ENCODE assay signal across 8 cellular contexts in genomic region chr6:145735356-145736165, GRCh38. TPM values are rescaled to one million over a fixed set of nuclear protein-coding genes. Genes with fewer than 3 reads are reported as not detected.
A peak's percentile ranks its signal among the peaks of the same experiment; 100 is the strongest.
DNase-seq lines count a peak whose midpoint lies in the region; ATAC-seq and TF ChIP-seq lines count a peak whose summit lies in the region.

TSS of gene EPM2A (minus strand) at chr6:145735520. CDS start at chr6:145735498, 22 bp downstream.

- H3K4me1 ChIP-seq in HUES48 (ENCODE audit: control insufficient read depth, insufficient read depth, low read length) (peaks cover 16% of the 10 kb centered on the region), Peyer's patch (peaks cover 0 to 5% (median 0%) of the 10 kb centered on the region in 4 donors), stomach (peaks cover 0 to 38% (median 17%) of the 10 kb centered on the region in 4 donors)

- H3K27me3 ChIP-seq in HUES48 (ENCODE audit: control insufficient read depth, insufficient read depth, low read length) (no peaks in the 10 kb centered on the region), Peyer's patch (no peaks in the 10 kb centered on the region), stomach (no peaks in the 10 kb centered on the region)

- ATAC-seq in GM21423 (IDR thresholded peaks at IDR 0.05; ENCODE audit: unreplicated experiment), result peak; percentile 64
- peak; percentile 84 to 89 for ATAC-seq in natural killer cell treated with Interleukin-12 subunit alpha and Interleukin-12 subunit beta and Interleukin-15 and Interleukin-18, amount 100 ng/mL, for 72 hours

- TF ChIP-seq POLR2A in Peyer's patch (IDR thresholded peaks at IDR 0.05), result peak; percentile 38 to 75
- no peak for TF ChIP-seq POLR2A in stomach (IDR thresholded peaks at IDR 0.05)

- peak within 1 kb of the TSS; percentile 90 to 91 for H3K27ac Mint-ChIP-seq in natural killer cell treated with Interleukin-12 subunit alpha and Interleukin-12 subunit beta and Interleukin-15 and Interleukin-18, amount 100 ng/mL, for 72 hours

- 0 to 1% (median 1%) methylated on average over 25 to 69 of the region's 69 CpGs for WGBS in stomach, 5 donors

- no peaks in the 10 kb centered on the region for H3K36me3 Mint-ChIP-seq in natural killer cell treated with Interleukin-12 subunit alpha and Interleukin-12 subunit beta and Interleukin-15 and Interleukin-18, amount 100 ng/mL, for 72 hours

- no peak for TF ChIP-seq EP300 in stomach (IDR thresholded peaks at IDR 0.05)

- H3K4me3 ChIP-seq in HUES48 (ENCODE audit: low read depth, low read length), result peak within 1 kb of the TSS; percentile 74
- peak within 1 kb of the TSS; percentile 64 to 86 (median 70) for H3K4me3 ChIP-seq in Peyer's patch
- H3K4me3 ChIP-seq in stomach, result peak within 1 kb of the TSS; percentile 59 to 71 (median 70)

- no peaks in the 10 kb centered on the region for H3K9me3 Mint-ChIP-seq in natural killer cell treated with Interleukin-12 subunit alpha and Interleukin-12 subunit beta and Interleukin-15 and Interleukin-18, amount 100 ng/mL, for 72 hours

- intact Hi-C loops in stomach (cut with DNase I; ENCODE audit: low total_unique reads), result no loop called here

- H3K9me3 ChIP-seq in HUES48 (ENCODE audit: control insufficient read depth, insufficient read depth, low read length) (no peaks in the 10 kb centered on the region), Peyer's patch (no peaks in the 10 kb centered on the region), stomach (no peaks in the 10 kb centered on the region)

- peak within 1 kb of the TSS; percentile 97 for H3K27ac ChIP-seq in HUES48 (ENCODE audit: low read depth, low read length)
- H3K27ac ChIP-seq in Peyer's patch, result peak within 1 kb of the TSS; percentile 92 to 95 (median 94)
- peak within 1 kb of the TSS; percentile 96 to 98 (median 97) for H3K27ac ChIP-seq in stomach

- no peaks in the 10 kb centered on the region for H3K36me3 ChIP-seq in HUES48 (ENCODE audit: control insufficient read depth, insufficient read depth, low read length)
- no peaks in the 10 kb centered on the region for H3K36me3 ChIP-seq in Peyer's patch
- no peaks in the 10 kb centered on the region for H3K36me3 ChIP-seq in stomach

- H3K9ac ChIP-seq in HUES48 (ENCODE audit: low read depth, low read length), result peak within 1 kb of the TSS; percentile 97

- DNase-seq in DMS53 (lab: John Stamatoyannopoulos, UW), result peak; percentile 90
- peak; percentile 66 to 90 (median 89) for DNase-seq in Peyer's patch
- peak; percentile 21 to 48 for DNase-seq in activated T-helper 1 cell treated with anti-CD3 and anti-CD28 coated beads, Interleukin-2, amount 50 U/mL, for 16 hours (ENCODE audit: low read depth in 1 of 2, low spot score in 1 of 2)
- DNase-seq in fibroblast of peridontal ligament (ENCODE audit: extremely low read depth), result peak; percentile 71
- DNase-seq in natural killer cell treated with Interleukin-12 subunit alpha and Interleukin-12 subunit beta and Interleukin-15 and Interleukin-18, amount 100 ng/mL, for 72 hours (ENCODE audit: low spot score), result peak; percentile 77
- peak; percentile 87 for DNase-seq in stomach

- H3K27me3 Mint-ChIP-seq in natural killer cell treated with Interleukin-12 subunit alpha and Interleukin-12 subunit beta and Interleukin-15 and Interleukin-18, amount 100 ng/mL, for 72 hours, result peaks cover 0 to 9% of the 10 kb centered on the region in 2 donors

- H3K4me3 Mint-ChIP-seq in natural killer cell treated with Interleukin-12 subunit alpha and Interleukin-12 subunit beta and Interleukin-15 and Interleukin-18, amount 100 ng/mL, for 72 hours, result peak within 1 kb of the TSS; percentile 93

- H3K4me1 Mint-ChIP-seq in natural killer cell treated with Interleukin-12 subunit alpha and Interleukin-12 subunit beta and Interleukin-15 and Interleukin-18, amount 100 ng/mL, for 72 hours (ENCODE audit: low read depth in 2 of 2), result no peaks in the 10 kb centered on the region

- TF ChIP-seq CTCF in Peyer's patch (IDR thresholded peaks at IDR 0.05) (peak in 2 of 6 experiments; percentile 24 to 27), stomach (IDR thresholded peaks at IDR 0.05) (peak in 2 of 7 experiments; percentile 7 to 14)

RNA-seq across cellular contexts. Expression of gene EPM2A, which starts in this region (rescaled TPM):
- total RNA-seq in Peyer's patch, result 10 to 100 TPM in 1 of 4 donors, 1 to 10 TPM in 3; 8.1 to 18.9 (median 9.2) TPM
- total RNA-seq in natural killer cell treated with Interleukin-12 subunit alpha and Interleukin-12 subunit beta and Interleukin-15 and Interleukin-18, amount 100 ng/mL, for 72 hours, result 10 to 100 TPM in 1 of 2 donors, 1 to 10 TPM in 1; 5.8 to 10.6 TPM
- 10 to 100 TPM; 14.8 to 60.8 (median 25.3) TPM for total RNA-seq in stomach
- 1 to 10 TPM; 3.4 to 4.3 (median 4.1) TPM for polyA plus RNA-seq in stomach

Comparison
In these comparisons a context has a peak if more than half of its experiments do, and no peak if none do; other contexts are left out.
1. Peak in every context shown above with its lines: DNase-seq, ATAC-seq, H3K4me3 ChIP-seq and H3K27ac ChIP-seq.
2. DNase-seq: peak in every context shown above with its lines; median percentile 90 in DMS53; 89 in Peyer's patch; 87 in stomach; 77 in natural killer cell treated with Interleukin-12 subunit alpha and Interleukin-12 subunit beta and Interleukin-15 and Interleukin-18, amount 100 ng/mL, for 72 hours; 71 in fibroblast of peridontal ligament; 34 in activated T-helper 1 cell treated with anti-CD3 and anti-CD28 coated beads, Interleukin-2, amount 50 U/mL, for 16 hours.
3. POLR2A ChIP-seq: peak in Peyer's patch (2 of 2); none in stomach (0 of 4).